ENCODE assay signal across 9 cellular contexts in the genomic region with DNA sequence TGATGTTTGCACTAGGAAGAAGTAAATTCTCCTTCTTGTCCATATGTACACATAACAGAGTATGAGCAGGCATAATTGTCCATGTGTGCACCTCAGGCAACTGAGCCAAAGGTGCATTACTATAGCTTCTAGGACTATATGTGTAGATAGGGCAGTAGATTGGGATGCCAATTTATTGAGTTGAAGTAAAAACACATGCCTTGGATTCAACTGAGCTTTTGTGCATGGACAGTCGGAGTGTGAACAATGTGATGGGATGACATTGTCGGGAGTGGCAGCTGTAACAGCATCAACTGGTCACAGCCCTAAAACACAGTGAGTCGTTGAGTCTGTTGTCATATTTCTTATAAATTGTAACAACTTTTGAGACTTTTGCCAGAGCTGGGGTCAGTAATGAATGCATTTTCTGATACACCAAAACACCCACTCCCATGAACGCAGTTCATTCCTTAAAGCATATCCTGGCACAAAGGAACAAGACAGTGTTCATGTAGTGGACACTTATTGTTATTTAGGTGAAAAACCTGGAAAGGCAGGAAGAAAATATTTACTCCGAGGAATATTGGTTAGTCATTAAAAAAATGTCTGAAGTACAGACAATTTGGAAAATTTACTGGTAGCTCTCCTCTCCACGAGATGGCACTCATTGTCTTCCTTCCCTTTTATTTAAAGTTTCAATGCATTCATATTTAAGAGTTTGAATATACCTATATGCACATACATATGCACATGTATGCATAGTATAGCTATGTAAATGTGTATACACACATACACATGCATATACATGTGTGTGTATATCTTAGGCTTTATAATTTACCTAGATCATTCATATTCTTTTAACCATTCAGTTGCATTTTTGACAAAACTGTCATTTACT.
DNase-seq lines count a peak whose midpoint lies in the region; ATAC-seq and TF ChIP-seq lines count a peak whose summit lies in the region.
"Had no signal": no experiment of that assay in that cellular context is flagged by ENCODE, and none has a peak within 500 bp of the region (broad histone marks: within the 10 kb centered on the region; RNA-seq: fewer than 3 reads in every experiment).

No MANE protein-coding gene starts in this region.

- no peak overlapping the region for H3K27ac ChIP-seq in IMR-90 (ENCODE audit: insufficient read depth, low read length)

- peaks cover 2% of the 10 kb centered on the region; the same call in 1 of the 2 replicates for H3K9me1 ChIP-seq in IMR-90 (ENCODE audit: insufficient read depth, low read length)

- no peak overlapping the region for H3K14ac ChIP-seq in IMR-90 (replicated peaks; ENCODE audit: low read depth, low read length)

- H2AK9ac ChIP-seq in IMR-90 (replicated peaks; ENCODE audit: low read depth, low read length, poor library complexity), result no peak overlapping the region

- H3K18ac ChIP-seq in IMR-90 (ENCODE audit: low read depth, low read length), result no peak overlapping the region

- in situ Hi-C loops in IMR-90 (cut with MboI; ENCODE audit: low sequenced_read_pairs), result loop anchor here (25.0 kb wide), 1 partner anchor 310 kb away; a partner anchor contains a TSS

- H3K36me3 ChIP-seq in BJ (ENCODE audit: control insufficient read depth, insufficient read depth, low read length) (no peaks in the 10 kb centered on the region), IMR-90 (ENCODE audit: control insufficient read depth, insufficient read depth, low read length) (no peaks in the 10 kb centered on the region)

- peaks cover 4% of the 10 kb centered on the region; the same call in 1 of the 2 replicates for H3K4me1 ChIP-seq in IMR-90 (ENCODE audit: control insufficient read depth, insufficient read depth, low read length)

- 90% methylated on average over 2 of the region's 6 CpGs; no CpG with 5 or more reads in 1 of the 2 experiments for WGBS in IMR-90 (ENCODE audit: extremely low coverage in 2 of 2, insufficient read length in 1 of 2), 2 experiments

- H4K91ac ChIP-seq in IMR-90 (ENCODE audit: insufficient read depth, low read depth, low read length), result no peak overlapping the region

- H3K27me3 ChIP-seq in BJ (ENCODE audit: control insufficient read depth, insufficient read depth, low read length) (no peaks in the 10 kb centered on the region), IMR-90 (ENCODE audit: control insufficient read depth, insufficient read depth, low read length) (no peaks in the 10 kb centered on the region)

- POLR2A ChIA-PET in BJ (lab: Charles Lee) (interaction anchor here (0.6 kb wide), 1 partner anchor 301 kb away, joined by 4 read pairs; no protein-coding TSS in a partner anchor), IMR-90 (lab: Charles Lee; ENCODE audit: unreplicated experiment) (no interaction called here), GM10248 (lab: Yijun Ruan, JAX) (no interaction called here)

- H2AK5ac ChIP-seq in IMR-90 (ENCODE audit: low read depth, low read length), result peak overlapping the region; percentile 8; the same call in 1 of the 2 replicates

- H3K4me3 ChIP-seq in BJ (ENCODE audit: low read depth, low read length), result no peak overlapping the region
- no peak overlapping the region for H3K4me3 ChIP-seq in IMR-90 (ENCODE audit: insufficient read depth, low read depth, low read length)
- H3K4me3 ChIP-seq in fibroblast of villous mesenchyme (ENCODE audit: low read depth, low read length), result no peak overlapping the region

- DNase-seq in BJ (ENCODE audit: low read depth) (no peak), IMR-90 (peak; percentile 23), SW480 (ENCODE audit: low spot score) (peak; percentile 12), fibroblast of villous mesenchyme (ENCODE audit: low read depth) (peak; percentile 41), GM10248 (ENCODE audit: extremely low spot score) (no peak), GOT3 (lab: John Stamatoyannopoulos, UW) (no peak), islet precursor cell (no peak)

- TF ChIP-seq POLR2A in IMR-90 (IDR thresholded peaks at IDR 0.05; ENCODE audit: low read depth, low read length), result no peak

- H2BK20ac ChIP-seq in IMR-90 (ENCODE audit: low read depth, low read length), result peak overlapping the region; percentile 26; the same call in 1 of the 2 replicates

- peak overlapping the region; percentile 41; the same call in 1 of the 2 replicates for H3K4ac ChIP-seq in IMR-90 (ENCODE audit: low read depth, low read length)

- H2AFZ ChIP-seq in IMR-90 (replicated peaks; ENCODE audit: low read length, poor library complexity), result no peak overlapping the region

- H4K5ac ChIP-seq in IMR-90 (ENCODE audit: low read depth, low read length), result no peak overlapping the region

- BruUV-seq in IMR-90 (replicated peaks; lab: Mats Ljungman, UMichigan), result no TSS peak

- H4K8ac ChIP-seq in IMR-90 (ENCODE audit: low read depth in 2 of 2, low read length in 2 of 2), result no peak overlapping the region; a peak in 1 of 4 replicates

- TF ChIP-seq CTCF in BJ (IDR thresholded peaks at IDR 0.05; ENCODE audit: insufficient read depth, low read depth, low read length) (peak; percentile 17; the same call in 1 of the 2 replicates), IMR-90 (conservative IDR thresholded peaks at IDR 0.05; ENCODE audit: low read depth, low read length) (peak; percentile 45), fibroblast of villous mesenchyme (IDR thresholded peaks at IDR 0.05; ENCODE audit: insufficient read depth, low read depth, low read length) (peak; percentile 37), GM10248 (IDR thresholded peaks at IDR 0.05; ENCODE audit: control extremely low read depth, extremely low read depth, low read depth, missing control alignments) (no peak)

- ATAC-seq in IMR-90 (ENCODE audit: low read depth) (no peak), HG02840 (IDR thresholded peaks at IDR 0.05; ENCODE audit: low FRiP score, unreplicated experiment) (no peak)
- ATAC-seq: naive thymus-derived CD8-positive, alpha-beta T cell had no signal

- H3K9ac ChIP-seq in IMR-90 (ENCODE audit: low read depth, low read length), result no peak overlapping the region

- H2BK120ac ChIP-seq in IMR-90 (ENCODE audit: low read depth, low read length), result no peak overlapping the region; the same call in 1 of the 2 replicates

- intact Hi-C loops in IMR-90 (cut with micrococcal nuclease), result no loop called here

- peak; percentile 58 for TF ChIP-seq RAD21 in IMR-90 (IDR thresholded peaks at IDR 0.05; ENCODE audit: low read length)

- dilution Hi-C loops in IMR-90 (cut with HindIII; ENCODE audit: low sequenced_read_pairs, unreplicated experiment), result no loop called here

- H3K79me1 ChIP-seq in IMR-90 (ENCODE audit: low read depth in 1 of 2, low read length in 2 of 2), result no peaks in the 10 kb centered on the region

- H4K20me1 ChIP-seq in IMR-90 (ENCODE audit: insufficient read depth, low read length), result no peaks in the 10 kb centered on the region

- no peaks in the 10 kb centered on the region for H3K9me3 ChIP-seq in IMR-90 (ENCODE audit: control insufficient read depth, insufficient read depth, low read length)

- no peak overlapping the region for H3K23ac ChIP-seq in IMR-90 (ENCODE audit: low read depth, low read length)

- H3K56ac ChIP-seq in IMR-90 (ENCODE audit: extremely low read depth, insufficient read depth, low read length), result no peak overlapping the region

- CTCF ChIA-PET in BJ (lab: Yijun Ruan, JAX), result interaction anchor here (0.8 to 1.3 kb wide), 5 partner anchors 9 to 222 kb away, joined by 3 read pairs; no protein-coding TSS in a partner anchor
- CTCF ChIA-PET in IMR-90 (lab: Yijun Ruan, JAX), result interaction anchor here (1.4 kb wide), 1 partner anchor 8 kb away, joined by 3 read pairs; no protein-coding TSS in a partner anchor
- CTCF ChIA-PET in GM10248 (lab: Yijun Ruan, JAX), result interaction anchor here (0.9 to 1.5 kb wide), 3 partner anchors 22 to 54 kb away, joined by 3 read pairs; no protein-coding TSS in a partner anchor

- no peak overlapping the region for H3K4me2 ChIP-seq in IMR-90 (ENCODE audit: low read depth, low read length)

- H2BK5ac ChIP-seq in IMR-90 (ENCODE audit: low read depth, low read length, poor library complexity, severe bottlenecking), result no peak overlapping the region

- H2BK15ac ChIP-seq in IMR-90 (ENCODE audit: low read depth, low read length), result 0 out of 3 replicates have a peak overlapping the region, but pooled peaks have one; percentile 27

TF ChIP-seq in IMR-90, 13 proteins besides CTCF, POLR2A, EP300 and RAD21:
- peak; percentile 51 for TF ChIP-seq SMC3 (IDR thresholded peaks at IDR 0.05; ENCODE audit: low read depth, low read length)
- TF ChIP-seq CEBPB (IDR thresholded peaks at IDR 0.05; ENCODE audit: low read depth, low read length), result no peak

Comparison
In these comparisons a context has a peak if more than half of its experiments do, and no peak if none do; other contexts are left out.
1. DNase-seq: peak in IMR-90 (single experiment), SW480 (single experiment) and fibroblast of villous mesenchyme (single experiment); none in BJ (single experiment), GM10248 (single experiment), GOT3 (single experiment) and islet precursor cell (single experiment).